ENCODE assay signal across 8 cellular contexts in genomic region chr9:2242778-2243395, GRCh38.
DNase-seq lines count a peak whose midpoint lies in the region; ATAC-seq lines count a peak whose summit lies in the region.

No MANE protein-coding gene starts in this region.

- no peaks in the 10 kb centered on the region for H3K9me3 Mint-ChIP-seq in activated CD8-positive, alpha-beta memory T cell treated with anti-CD3 and anti-CD28 coated beads, Interleukin-2, amount 10 ng/mL, durations not matched to agents 7 days and 5 days (ENCODE audit: low read depth)

- H3K36me3 Mint-ChIP-seq in activated CD8-positive, alpha-beta memory T cell treated with anti-CD3 and anti-CD28 coated beads, Interleukin-2, amount 10 ng/mL, durations not matched to agents 7 days and 5 days, result no peaks in the 10 kb centered on the region

- no peak for ATAC-seq in activated CD8-positive, alpha-beta memory T cell treated with anti-CD3 and anti-CD28 coated beads, Interleukin-2, amount 10 ng/mL, durations not matched to agents 7 days and 5 days
- ATAC-seq in HG02588 (IDR thresholded peaks at IDR 0.05; ENCODE audit: unreplicated experiment), result no peak

- H3K27ac ChIP-seq in angular gyrus (ENCODE audit: low read depth, low read length) (peak overlapping the region; percentile 77), substantia nigra (ENCODE audit: low read depth, low read length, poor library complexity, severe bottlenecking) (peak overlapping the region; percentile 87)

- no peak for DNase-seq in activated CD8-positive, alpha-beta memory T cell treated with anti-CD3 and anti-CD28 coated beads, Interleukin-2, amount 10 ng/mL, durations not matched to agents 7 days and 5 days
- DNase-seq in activated CD8-positive, alpha-beta memory T cell treated with anti-CD3 and anti-CD28 coated beads, Interleukin-2, amount 50 U/mL, for 48 hours, result no peak
- DNase-seq in islet precursor cell (peak; percentile 76), substantia nigra (lab: John Stamatoyannopoulos, UW) (no peak), globus pallidus (ENCODE audit: low spot score) (no peak), epidermal melanocyte (ENCODE audit: insufficient read length, low spot score) (no peak)

- peaks cover 15% of the 10 kb centered on the region for H3K4me1 Mint-ChIP-seq in activated CD8-positive, alpha-beta memory T cell treated with anti-CD3 and anti-CD28 coated beads, Interleukin-2, amount 10 ng/mL, durations not matched to agents 7 days and 5 days

- CTCF ChIA-PET in activated CD8-positive, alpha-beta memory T cell treated with anti-CD3 and anti-CD28 coated beads, Interleukin-2, amount 10 ng/mL, durations not matched to agents 7 days and 5 days (lab: Charles Lee), result interaction anchor here (1.3 kb wide), 1 partner anchor 14 kb away, joined by 3 read pairs; no protein-coding TSS in a partner anchor

- H3K27ac Mint-ChIP-seq in activated CD8-positive, alpha-beta memory T cell treated with anti-CD3 and anti-CD28 coated beads, Interleukin-2, amount 10 ng/mL, durations not matched to agents 7 days and 5 days, result no peak overlapping the region

- peak overlapping the region; percentile 3 for H3K4me3 Mint-ChIP-seq in activated CD8-positive, alpha-beta memory T cell treated with anti-CD3 and anti-CD28 coated beads, Interleukin-2, amount 10 ng/mL, durations not matched to agents 7 days and 5 days

- peaks cover 35% of the 10 kb centered on the region for H3K27me3 Mint-ChIP-seq in activated CD8-positive, alpha-beta memory T cell treated with anti-CD3 and anti-CD28 coated beads, Interleukin-2, amount 10 ng/mL, durations not matched to agents 7 days and 5 days
